Comparison of ENCODE assay signal across 8 cellular contexts in genomic region chr1:241228339-241228738, GRCh38.
"Had no signal": no experiment of that assay in that cellular context is flagged by ENCODE, and none has a peak within 500 bp of the region (broad histone marks: within the 10 kb centered on the region; RNA-seq: fewer than 3 reads in every experiment).

No MANE protein-coding gene starts in this region.

- H3K9me3 Mint-ChIP-seq: HFFc6 had no signal

- H3K9me3 ChIP-seq: HAP-1 had no signal

- H3K27ac Mint-ChIP-seq: HFFc6 had no signal

- H3K4me3 ChIP-seq: HAP-1 had no signal

- H3K4me1 ChIP-seq: HAP-1 had no signal

- DNase-seq: GOT3, H7, HFFc6, IMR-90, KBM-7 had no signal

- H3K36me3 ChIP-seq: HAP-1 had no signal

- H3K4me3 Mint-ChIP-seq: HFFc6 had no signal

- ATAC-seq: HCT116 had no signal

- FAIRE-seq: HTR-8/SVneo had no signal
